8 cellular contexts compared by ENCODE assay signal in the genomic region with DNA sequence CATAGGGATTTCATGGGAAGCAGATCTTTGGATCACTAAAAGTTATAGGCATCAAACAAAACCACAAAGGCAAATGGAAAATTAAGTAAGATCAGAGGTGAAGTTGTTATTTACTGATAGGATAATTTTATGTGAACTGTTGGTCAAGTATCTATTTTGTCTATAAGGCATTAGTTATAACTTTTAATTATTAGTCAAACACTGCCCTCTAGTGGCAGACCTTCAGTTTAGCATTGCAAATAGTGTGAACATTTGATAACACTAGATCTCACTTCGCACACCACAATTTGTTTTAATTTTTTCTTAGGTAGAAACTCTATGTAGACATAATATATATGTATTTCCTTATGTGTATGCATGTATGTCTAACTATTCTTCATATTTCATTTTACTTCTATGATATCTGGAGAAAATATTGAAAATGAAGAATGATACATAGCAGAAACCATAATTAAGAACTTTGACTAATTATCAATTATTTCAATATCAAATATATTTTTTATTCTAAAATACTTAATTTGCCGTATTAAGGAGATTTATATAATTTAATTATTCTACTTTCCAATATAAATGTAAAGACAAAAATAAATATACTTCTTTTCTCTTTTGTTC.
DNase-seq lines count a peak whose midpoint lies in the region; ATAC-seq, FAIRE-seq and TF ChIP-seq lines count a peak whose summit lies in the region.

No MANE protein-coding gene starts in this region.

- no peak overlapping the region for H3K4ac ChIP-seq in IMR-90 (ENCODE audit: low read depth, low read length)

- H3K79me1 ChIP-seq in IMR-90 (ENCODE audit: low read depth in 1 of 2, low read length in 2 of 2): no peaks in the 10 kb centered on the region

- H3K4me3 ChIP-seq in IMR-90 (ENCODE audit: insufficient read depth, low read depth, low read length) (no peak overlapping the region), epithelial cell of proximal tubule (ENCODE audit: low read depth, low read length) (no peak overlapping the region), parathyroid adenoma (ENCODE audit: low read depth, low read length) (no peak overlapping the region)

- peak in 1 of 3 donors; percentile 35 for ATAC-seq in natural killer cell
- ATAC-seq in natural killer cell treated with Interleukin-12 subunit alpha and Interleukin-12 subunit beta and Interleukin-15 and Interleukin-18, amount 100 ng/mL, for 72 hours: no peak
- peak; percentile 86 for ATAC-seq in GM21576 (IDR thresholded peaks at IDR 0.05; ENCODE audit: unreplicated experiment)
- ATAC-seq in IMR-90 (ENCODE audit: low read depth): no peak; the same call in 1 of the 2 replicates

- no peak overlapping the region for H4K91ac ChIP-seq in IMR-90 (ENCODE audit: insufficient read depth, low read depth, low read length)

- H4K20me1 ChIP-seq in IMR-90 (ENCODE audit: insufficient read depth, low read length): no peaks in the 10 kb centered on the region

- H3K27ac Mint-ChIP-seq in natural killer cell: no peak overlapping the region
- H3K27ac Mint-ChIP-seq in natural killer cell treated with Interleukin-12 subunit alpha and Interleukin-12 subunit beta and Interleukin-15 and Interleukin-18, amount 100 ng/mL, for 72 hours: no peak overlapping the region

- no peaks in the 10 kb centered on the region for H3K27me3 Mint-ChIP-seq in natural killer cell (ENCODE audit: low read depth in 2 of 2)
- no peaks in the 10 kb centered on the region for H3K27me3 Mint-ChIP-seq in natural killer cell treated with Interleukin-12 subunit alpha and Interleukin-12 subunit beta and Interleukin-15 and Interleukin-18, amount 100 ng/mL, for 72 hours

- no peak overlapping the region for H2BK120ac ChIP-seq in IMR-90 (ENCODE audit: low read depth, low read length)

- H3K9me3 ChIP-seq in IMR-90 (ENCODE audit: control insufficient read depth, insufficient read depth, low read length) (no peaks in the 10 kb centered on the region; the same call in 1 of the 2 replicates), parathyroid adenoma (ENCODE audit: control insufficient read depth, low read length) (no peaks in the 10 kb centered on the region)

- no peaks in the 10 kb centered on the region for H3K79me2 ChIP-seq in parathyroid adenoma

- H2BK5ac ChIP-seq in IMR-90 (ENCODE audit: low read depth, low read length, poor library complexity, severe bottlenecking): no peak overlapping the region

- no peak overlapping the region for H2AK9ac ChIP-seq in IMR-90 (replicated peaks; ENCODE audit: low read depth, low read length, poor library complexity)

- H3K27ac ChIP-seq in IMR-90 (ENCODE audit: insufficient read depth, low read length): no peak overlapping the region
- H3K27ac ChIP-seq in parathyroid adenoma: no peak overlapping the region

- in situ Hi-C loops in IMR-90 (cut with MboI; ENCODE audit: low sequenced_read_pairs): loop anchor here (25.0 kb wide), 1 partner anchor 722 kb away; no protein-coding TSS in a partner anchor

- no peak overlapping the region for H3K18ac ChIP-seq in IMR-90 (ENCODE audit: low read depth, low read length)

- DNase-seq in natural killer cell: no peak
- DNase-seq in natural killer cell treated with Interleukin-12 subunit alpha and Interleukin-12 subunit beta and Interleukin-15 and Interleukin-18, amount 100 ng/mL, for 72 hours (ENCODE audit: low spot score): no peak
- DNase-seq in IMR-90: peak; percentile 28
- DNase-seq in RCC 7860 (ENCODE audit: low spot score): peak; percentile 10
- DNase-seq in epithelial cell of proximal tubule (ENCODE audit: low read depth): no peak
- no peak for DNase-seq in occipital lobe (lab: John Stamatoyannopoulos, UW)

- no peak overlapping the region for H2BK20ac ChIP-seq in IMR-90 (ENCODE audit: low read depth, low read length)

- no peak for TF ChIP-seq POLR2A in IMR-90 (IDR thresholded peaks at IDR 0.05; ENCODE audit: low read depth, low read length)

- dilution Hi-C loops in IMR-90 (cut with HindIII; ENCODE audit: low sequenced_read_pairs, unreplicated experiment): no loop called here

- WGBS in IMR-90 (ENCODE audit: extremely low coverage in 2 of 2, insufficient read length in 1 of 2), 2 experiments: no CpG with 5 or more reads among the region's 2 CpGs

- no peaks in the 10 kb centered on the region for H3K36me3 Mint-ChIP-seq in natural killer cell
- H3K36me3 Mint-ChIP-seq in natural killer cell treated with Interleukin-12 subunit alpha and Interleukin-12 subunit beta and Interleukin-15 and Interleukin-18, amount 100 ng/mL, for 72 hours: no peaks in the 10 kb centered on the region

- H3K14ac ChIP-seq in IMR-90 (replicated peaks; ENCODE audit: low read depth, low read length): no peak overlapping the region

- CTCF ChIA-PET in IMR-90 (lab: Yijun Ruan, JAX): no interaction called here

- H3K9me3 Mint-ChIP-seq in natural killer cell: no peaks in the 10 kb centered on the region
- no peaks in the 10 kb centered on the region for H3K9me3 Mint-ChIP-seq in natural killer cell treated with Interleukin-12 subunit alpha and Interleukin-12 subunit beta and Interleukin-15 and Interleukin-18, amount 100 ng/mL, for 72 hours

- no peak overlapping the region for H2BK15ac ChIP-seq in IMR-90 (ENCODE audit: low read depth, low read length)

- peak; percentile 37 for TF ChIP-seq RAD21 in IMR-90 (IDR thresholded peaks at IDR 0.05; ENCODE audit: low read length)

- intact Hi-C loops in natural killer cell (cut with micrococcal nuclease): no loop called here
- intact Hi-C loops in IMR-90 (cut with micrococcal nuclease): loop anchor here (2.0 to 5.0 kb wide), 2 partner anchors 731 to 1312 kb away; no protein-coding TSS in a partner anchor

- H3K9ac ChIP-seq in IMR-90 (ENCODE audit: low read depth, low read length) (no peak overlapping the region), parathyroid adenoma (no peak overlapping the region)

- H3K4me1 ChIP-seq in IMR-90 (ENCODE audit: control insufficient read depth, insufficient read depth, low read length): no peaks in the 10 kb centered on the region
- H3K4me1 ChIP-seq in parathyroid adenoma: no peaks in the 10 kb centered on the region

- H3K4me2 ChIP-seq in IMR-90 (ENCODE audit: low read depth, low read length): no peak overlapping the region
- H3K4me2 ChIP-seq in parathyroid adenoma (ENCODE audit: low read length): no peak overlapping the region

- POLR2A ChIA-PET in IMR-90 (lab: Charles Lee; ENCODE audit: unreplicated experiment): no interaction called here

- no peak overlapping the region for H3K4me3 Mint-ChIP-seq in natural killer cell
- no peak overlapping the region for H3K4me3 Mint-ChIP-seq in natural killer cell treated with Interleukin-12 subunit alpha and Interleukin-12 subunit beta and Interleukin-15 and Interleukin-18, amount 100 ng/mL, for 72 hours

- no peaks in the 10 kb centered on the region for H3K4me1 Mint-ChIP-seq in natural killer cell
- H3K4me1 Mint-ChIP-seq in natural killer cell treated with Interleukin-12 subunit alpha and Interleukin-12 subunit beta and Interleukin-15 and Interleukin-18, amount 100 ng/mL, for 72 hours (ENCODE audit: low read depth in 2 of 2): no peaks in the 10 kb centered on the region

- no peak overlapping the region for H2AK5ac ChIP-seq in IMR-90 (ENCODE audit: low read depth, low read length)

- no TSS peak for BruUV-seq in IMR-90 (replicated peaks; lab: Mats Ljungman, UMichigan)

- no peak overlapping the region for H2AFZ ChIP-seq in IMR-90 (replicated peaks; ENCODE audit: low read length, poor library complexity)
- no peak overlapping the region for H2AFZ ChIP-seq in parathyroid adenoma

- no peak overlapping the region for H4K8ac ChIP-seq in IMR-90 (ENCODE audit: low read depth in 2 of 2, low read length in 2 of 2)

- H3K27me3 ChIP-seq in IMR-90 (ENCODE audit: control insufficient read depth, insufficient read depth, low read length) (no peaks in the 10 kb centered on the region), parathyroid adenoma (ENCODE audit: control insufficient read depth, insufficient read depth, low read length) (no peaks in the 10 kb centered on the region)

- H3K9me1 ChIP-seq in IMR-90 (ENCODE audit: insufficient read depth, low read length): no peaks in the 10 kb centered on the region

- FAIRE-seq in RCC 7860 (lab: Jason Lieb, UNC): peak; percentile 68

- H4K5ac ChIP-seq in IMR-90 (ENCODE audit: low read depth, low read length): no peak overlapping the region

- no peak overlapping the region for H3K23ac ChIP-seq in IMR-90 (ENCODE audit: low read depth, low read length)

- H3K36me3 ChIP-seq in IMR-90 (ENCODE audit: control insufficient read depth, insufficient read depth, low read length): no peaks in the 10 kb centered on the region
- no peaks in the 10 kb centered on the region for H3K36me3 ChIP-seq in parathyroid adenoma (ENCODE audit: control insufficient read depth, insufficient read depth, low read length)

- H3K56ac ChIP-seq in IMR-90 (ENCODE audit: extremely low read depth, insufficient read depth, low read length): no peak overlapping the region

- peak; percentile 67 for TF ChIP-seq CTCF in natural killer cell (IDR thresholded peaks at IDR 0.05)
- TF ChIP-seq CTCF in IMR-90 (conservative IDR thresholded peaks at IDR 0.05; ENCODE audit: low read depth, low read length): peak; percentile 58
- TF ChIP-seq CTCF in epithelial cell of proximal tubule (conservative IDR thresholded peaks at IDR 0.05; ENCODE audit: low read depth, low read length): peak; percentile 64
- TF ChIP-seq CTCF in parathyroid adenoma (IDR thresholded peaks at IDR 0.05): peak; percentile 38

TF ChIP-seq in IMR-90, 13 proteins besides CTCF, POLR2A, EP300 and RAD21:
- TF ChIP-seq USF2 (IDR thresholded peaks at IDR 0.05; ENCODE audit: low read depth, low read length): no peak
- peak; percentile 22; the same call in 1 of the 2 replicates for TF ChIP-seq SMC3 (IDR thresholded peaks at IDR 0.05; ENCODE audit: low read depth, low read length)

Comparison
In these comparisons a context has a peak if more than half of its experiments do, and no peak if none do; other contexts are left out.
1. DNase-seq: peak in IMR-90 (single experiment) and RCC 7860 (single experiment); none in natural killer cell (single experiment), natural killer cell treated with Interleukin-12 subunit alpha and Interleukin-12 subunit beta and Interleukin-15 and Interleukin-18, amount 100 ng/mL, for 72 hours (single experiment), epithelial cell of proximal tubule (single experiment) and occipital lobe (single experiment).
2. Peak in every context shown above with its lines, with median percentiles within 50 percentile points of each other: CTCF ChIP-seq.